14 cellular contexts compared by ENCODE assay signal in genomic region chr4:36224969-36225903, GRCh38. TPM values are rescaled to one million over a fixed set of nuclear protein-coding genes. Genes with fewer than 3 reads are reported as not detected.
DNase-seq lines count a peak whose midpoint lies in the region; ATAC-seq, FAIRE-seq and TF ChIP-seq lines count a peak whose summit lies in the region.
"Had no signal": no experiment of that assay in that cellular context is flagged by ENCODE, and none has a peak within 500 bp of the region (broad histone marks: within the 10 kb centered on the region; RNA-seq: fewer than 3 reads in every experiment).

No MANE protein-coding gene starts in this region.

- BruUV-seq in PC-3 (replicated peaks; lab: Mats Ljungman, UMichigan): no TSS peak

- no peak overlapping the region for H3K4me2 ChIP-seq in PC-3 (ENCODE audit: low read length)

- H3K36me3 ChIP-seq in PC-3 (ENCODE audit: low read depth, low read length) (no peaks in the 10 kb centered on the region), testis (ENCODE audit: low read depth, missing control alignments) (no peaks in the 10 kb centered on the region)

- peaks cover 35% of the 10 kb centered on the region for H3K4me1 ChIP-seq in PC-3 (ENCODE audit: insufficient read depth, low read length)
- peaks cover 13% of the 10 kb centered on the region for H3K4me1 ChIP-seq in testis

- H3K4me3 ChIP-seq in PC-3 (ENCODE audit: low read length): no peak overlapping the region
- no peak overlapping the region for H3K4me3 ChIP-seq in testis

- CTCF ChIA-PET in PC-3 (lab: Charles Lee): no interaction called here

- H3K9me3 Mint-ChIP-seq in activated T-cell treated with anti-CD3 and anti-CD28 coated beads, Interleukin-2, amount 50 U/mL, for 24 hours: no peaks in the 10 kb centered on the region

- no peaks in the 10 kb centered on the region for H3K27me3 Mint-ChIP-seq in activated T-cell treated with anti-CD3 and anti-CD28 coated beads, Interleukin-2, amount 50 U/mL, for 24 hours

- no peak overlapping the region for H3K4me3 Mint-ChIP-seq in activated T-cell treated with anti-CD3 and anti-CD28 coated beads, Interleukin-2, amount 50 U/mL, for 24 hours

- H3K27ac Mint-ChIP-seq in activated T-cell treated with anti-CD3 and anti-CD28 coated beads, Interleukin-2, amount 50 U/mL, for 24 hours: peak overlapping the region; percentile 15

- no peaks in the 10 kb centered on the region for H3K9me3 ChIP-seq in PC-3 (ENCODE audit: low read length)
- H3K9me3 ChIP-seq in testis: no peaks in the 10 kb centered on the region

- H3K9me2 ChIP-seq in PC-3 (replicated peaks; ENCODE audit: low read length): no peaks in the 10 kb centered on the region

- FAIRE-seq in HTR-8/SVneo (lab: Jason Lieb, UNC): no peak
- FAIRE-seq: urothelium cell line had no signal

- no peak for TF ChIP-seq POLR2A in testis (IDR thresholded peaks at IDR 0.05)

- H3K4me1 Mint-ChIP-seq in activated T-cell treated with anti-CD3 and anti-CD28 coated beads, Interleukin-2, amount 50 U/mL, for 24 hours (ENCODE audit: low read depth): peaks cover 79% of the 10 kb centered on the region

- POLR2A ChIA-PET in PC-3 (lab: Charles Lee; ENCODE audit: unreplicated experiment): interaction anchor here (0.7 kb wide), 1 partner anchor 18 kb away, joined by 9 read pairs; no protein-coding TSS in a partner anchor

- no peaks in the 10 kb centered on the region for H3K27me3 ChIP-seq in PC-3 (ENCODE audit: low read length)
- no peaks in the 10 kb centered on the region for H3K27me3 ChIP-seq in testis

- no peaks in the 10 kb centered on the region for H3F3A ChIP-seq in PC-3 (ENCODE audit: low read length, unreplicated experiment)

- 21 to 43% methylated on average over 2 of the region's 2 CpGs for WGBS in testis, 2 donors

- no peak overlapping the region for H2AFZ ChIP-seq in PC-3 (ENCODE audit: low read length)

- no peaks in the 10 kb centered on the region for H4K20me1 ChIP-seq in PC-3 (ENCODE audit: low read length)

- in situ Hi-C loops in ACHN (cut with HindIII; ENCODE audit: low pct_ligation_motif_present, low pct_unique_long_range_greater_than_20kb, low sequenced_read_pairs): no loop called here

- H3K9ac ChIP-seq in PC-3 (ENCODE audit: low read length): no peak overlapping the region

- peaks cover 40% of the 10 kb centered on the region for H3K79me2 ChIP-seq in PC-3 (ENCODE audit: low read length)

- peak; percentile 72 for ATAC-seq in PC-3

- H3K36me3 Mint-ChIP-seq in activated T-cell treated with anti-CD3 and anti-CD28 coated beads, Interleukin-2, amount 50 U/mL, for 24 hours (ENCODE audit: low read depth): peaks cover 45% of the 10 kb centered on the region

- TF ChIP-seq CTCF in PC-3 (conservative IDR thresholded peaks at IDR 0.05; ENCODE audit: low read depth, low read length) (no peak), testis (IDR thresholded peaks at IDR 0.05) (no peak)

- H3K27ac ChIP-seq in PC-3 (ENCODE audit: low read length): no peak overlapping the region
- H3K27ac ChIP-seq in testis: no peak overlapping the region

- DNase-seq in activated T-cell treated with anti-CD3 and anti-CD28 coated beads, Interleukin-2, amount 50 U/mL, for 24 hours: no peak
- DNase-seq in activated T-cell treated with anti-CD3 and anti-CD28 coated beads for 4 hours: no peak
- peak; percentile 8 for DNase-seq in PC-3
- DNase-seq in kidney tubule cell (ENCODE audit: low spot score): peak; percentile 13
- peak; percentile 60 for DNase-seq in testis
- no peak for DNase-seq in stimulated activated CD4-positive, alpha-beta T cell treated with anti-CD3 and anti-CD28 coated beads, Interleukin-12 subunit alpha, Interleukin-12 subunit beta, amount 100 ng/mL, for 4 hours
- no peak for DNase-seq in ACHN
- no peak for DNase-seq in HTR-8/SVneo (ENCODE audit: insufficient read length, low spot score)
- DNase-seq: central memory CD4-positive, alpha-beta T cell; NCI-H146 had no signal

- intact Hi-C loops in PC-3 (cut with micrococcal nuclease) (no loop called here), testis (cut with DNase I; ENCODE audit: low total_unique reads) (no loop called here)

RNA-seq across cellular contexts. Expression of gene ARAP2, which starts 19.1 kb away (rescaled TPM):
- total RNA-seq in PC-3 (2014; rRNA removed) (12.5 and 13.2 TPM in 2 replicates), testis (10 to 100 TPM; 81.1 to 91.0 TPM)
- 10.9 TPM for polyA plus RNA-seq in testis (ENCODE audit: insufficient read depth, low read depth, low replicate concordance)

RNA-seq across cellular contexts. Expression of gene DTHD1, which starts 56.2 kb away (rescaled TPM):
- not detected in 2 replicates for total RNA-seq in PC-3 (2014; rRNA removed)
- total RNA-seq in testis: 1 to 10 TPM; 1.0 to 4.3 TPM
- polyA plus RNA-seq in testis (ENCODE audit: insufficient read depth, low read depth, low replicate concordance): 5.8 TPM
- total RNA-seq: fibroblast of lung, kidney epithelial cell had no signal
- polyA plus RNA-seq: AG04450, fibroblast of lung had no signal

Comparison
In these comparisons a context has a peak if more than half of its experiments do, and no peak if none do; other contexts are left out.
1. DNase-seq: peak in PC-3 (single experiment), kidney tubule cell (single experiment) and testis (single experiment); none in activated T-cell treated with anti-CD3 and anti-CD28 coated beads, Interleukin-2, amount 50 U/mL, for 24 hours (single experiment), activated T-cell treated with anti-CD3 and anti-CD28 coated beads for 4 hours (single experiment), stimulated activated CD4-positive, alpha-beta T cell treated with anti-CD3 and anti-CD28 coated beads, Interleukin-12 subunit alpha, Interleukin-12 subunit beta, amount 100 ng/mL, for 4 hours (single experiment), ACHN (single experiment) and HTR-8/SVneo (single experiment).